In genomic region chr2:235052514-235053354, GRCh38 we compare ENCODE assay signal across 1 cellular context.
TF ChIP-seq lines count a peak whose summit lies in the region.

No MANE protein-coding gene starts in this region.

TF ChIP-seq in HepG2, 621 proteins besides CTCF, POLR2A, EP300 and RAD21 (continued from another document):
- TF ChIP-seq ZNF687 (CRISPR knock-in tag; IDR thresholded peaks at IDR 0.05) (peak; percentile 42), POLR2AphosphoS5 (IDR thresholded peaks at IDR 0.05; ENCODE audit: low read depth, low read length) (0 out of 2 replicates have a peak, but pooled peaks have one; percentile 3), ZBTB38 (CRISPR knock-in tag; IDR thresholded peaks at IDR 0.05) (peak; percentile 47; the same call in 1 of the 2 replicates), AHDC1 (CRISPR knock-in tag; IDR thresholded peaks at IDR 0.05; ENCODE audit: borderline replicate concordance) (no peak), ZNF121 (CRISPR knock-in tag; IDR thresholded peaks at IDR 0.05) (peak; percentile 55; the same call in 1 of the 2 replicates), AGO2 (optimal IDR thresholded peaks at IDR 0.05; ENCODE audit: low read depth, low read length) (peak; percentile 86)
